ENCODE assay signal across 11 cellular contexts in genomic region chr9:5321601-5322000, GRCh38. TPM values are rescaled to one million over a fixed set of nuclear protein-coding genes. Genes with fewer than 3 reads are reported as not detected.
"Had no signal": no experiment of that assay in that cellular context is flagged by ENCODE, and none has a peak within 500 bp of the region (broad histone marks: within the 10 kb centered on the region; RNA-seq: fewer than 3 reads in every experiment).

No MANE protein-coding gene starts in this region.

RNA-seq across cellular contexts. Expression of gene RLN2, which starts 17.1 kb away (rescaled TPM):
- total RNA-seq: frontal cortex, glomerular endothelial cell, left lobe of liver, lower leg skin, osteocyte, pulmonary artery endothelial cell, sciatic nerve, skeletal muscle tissue, temporal lobe had no signal

RNA-seq across cellular contexts. Expression of gene RLN1, which starts 18.1 kb away (rescaled TPM):
- total RNA-seq: frontal cortex, glomerular endothelial cell, left lobe of liver, osteocyte, pulmonary artery endothelial cell, sciatic nerve, temporal lobe, upper lobe of left lung had no signal
- polyA plus RNA-seq: mammary epithelial cell had no signal
